ENCODE assay signal across 8 cellular contexts in the genomic region with DNA sequence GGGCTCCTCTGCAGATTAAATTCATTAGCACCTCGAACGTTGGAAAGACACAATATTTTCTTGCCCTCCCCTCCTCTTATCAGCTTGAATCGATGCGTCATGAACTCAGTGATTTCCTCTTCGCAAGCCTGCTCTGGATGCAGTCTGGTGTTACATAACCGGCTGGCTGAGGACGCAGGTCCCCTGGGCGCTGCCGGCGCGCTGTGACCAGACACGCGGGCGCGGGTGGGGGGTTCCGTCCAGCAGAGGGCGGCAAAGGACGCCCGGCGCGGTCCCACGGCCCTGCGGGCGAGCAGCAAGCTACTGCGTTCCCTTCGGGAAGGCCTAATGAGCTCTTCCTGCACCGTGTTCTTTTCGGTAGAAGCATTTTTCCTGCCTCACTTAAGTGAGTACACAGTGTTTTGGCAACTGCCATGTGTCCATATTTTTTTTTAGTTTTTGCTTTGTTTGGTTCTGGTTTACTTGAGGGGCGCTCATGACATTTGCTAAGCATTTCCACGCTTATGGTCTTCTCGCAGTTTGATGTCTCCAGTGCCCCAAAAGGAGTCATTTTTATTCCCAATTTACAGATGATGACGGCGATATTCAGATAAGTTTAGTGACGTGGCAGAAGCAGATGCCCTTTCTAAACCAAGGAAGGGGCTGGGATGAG.
DNase-seq lines count a peak whose midpoint lies in the region; ATAC-seq, FAIRE-seq and TF ChIP-seq lines count a peak whose summit lies in the region.

No MANE protein-coding gene starts in this region.

- H3K4me3 ChIP-seq in fibroblast of mammary gland (ENCODE audit: control insufficient read depth, low read depth, low read length), result peak overlapping the region; percentile 21

- no peaks in the 10 kb centered on the region for H3K9me3 Mint-ChIP-seq in activated T-helper 1 cell treated with anti-CD3 and anti-CD28 coated beads, Interleukin-12 subunit alpha, Interleukin-12 subunit beta, Interleukin-2, Interleukin-4 antibody, amounts not matched to agents 30 ng/mL and 10 ng/mL and 1 ng/mL, durations not matched to agents 14 hours and 24 hours and 36 hours
- H3K9me3 Mint-ChIP-seq in nephron, result no peaks in the 10 kb centered on the region

- H3K36me3 Mint-ChIP-seq in activated T-helper 1 cell treated with anti-CD3 and anti-CD28 coated beads, Interleukin-12 subunit alpha, Interleukin-12 subunit beta, Interleukin-2, Interleukin-4 antibody, amounts not matched to agents 30 ng/mL and 10 ng/mL and 1 ng/mL, durations not matched to agents 14 hours and 24 hours and 36 hours (ENCODE audit: low read depth), result no peaks in the 10 kb centered on the region
- no peaks in the 10 kb centered on the region for H3K36me3 Mint-ChIP-seq in nephron (ENCODE audit: low read depth)

- FAIRE-seq in RCC 7860 (lab: Jason Lieb, UNC), result no peak

- peak; percentile 94 for ATAC-seq in GM21737 (IDR thresholded peaks at IDR 0.05; ENCODE audit: unreplicated experiment)

- no peak overlapping the region for H3K4me3 Mint-ChIP-seq in activated T-helper 1 cell treated with anti-CD3 and anti-CD28 coated beads, Interleukin-12 subunit alpha, Interleukin-12 subunit beta, Interleukin-2, Interleukin-4 antibody, amounts not matched to agents 30 ng/mL and 10 ng/mL and 1 ng/mL, durations not matched to agents 14 hours and 24 hours and 36 hours
- peak overlapping the region; percentile 45 to 78 (median 53) for H3K4me3 Mint-ChIP-seq in nephron

- peaks cover 17% of the 10 kb centered on the region for H3K27me3 Mint-ChIP-seq in activated T-helper 1 cell treated with anti-CD3 and anti-CD28 coated beads, Interleukin-12 subunit alpha, Interleukin-12 subunit beta, Interleukin-2, Interleukin-4 antibody, amounts not matched to agents 30 ng/mL and 10 ng/mL and 1 ng/mL, durations not matched to agents 14 hours and 24 hours and 36 hours (ENCODE audit: insufficient read depth)
- H3K27me3 Mint-ChIP-seq in nephron (ENCODE audit: low read depth), result no peaks in the 10 kb centered on the region

- H3K27ac Mint-ChIP-seq in activated T-helper 1 cell treated with anti-CD3 and anti-CD28 coated beads, Interleukin-12 subunit alpha, Interleukin-12 subunit beta, Interleukin-2, Interleukin-4 antibody, amounts not matched to agents 30 ng/mL and 10 ng/mL and 1 ng/mL, durations not matched to agents 14 hours and 24 hours and 36 hours, result no peak overlapping the region
- peak overlapping the region in 2 of 3 experiments; percentile 49 to 72 for H3K27ac Mint-ChIP-seq in nephron

- peaks cover 8% of the 10 kb centered on the region for H3K4me1 Mint-ChIP-seq in activated T-helper 1 cell treated with anti-CD3 and anti-CD28 coated beads, Interleukin-12 subunit alpha, Interleukin-12 subunit beta, Interleukin-2, Interleukin-4 antibody, amounts not matched to agents 30 ng/mL and 10 ng/mL and 1 ng/mL, durations not matched to agents 14 hours and 24 hours and 36 hours (ENCODE audit: low read depth)
- peaks cover 64% of the 10 kb centered on the region for H3K4me1 Mint-ChIP-seq in nephron

- TF ChIP-seq CTCF in fibroblast of mammary gland (conservative IDR thresholded peaks at IDR 0.05; ENCODE audit: control insufficient read depth, insufficient read depth, low read depth, low read length), result peak; percentile 65
- peak; percentile 95 to 99 (median 98) for TF ChIP-seq CTCF in nephron (IDR thresholded peaks at IDR 0.05; ENCODE audit: unreplicated experiment in 3 of 3)

- DNase-seq in DMS53 treated with DMSO at 0.1 percent for 48 hours (lab: John Stamatoyannopoulos, UW; ENCODE audit: unreplicated experiment) (peak; percentile 35), KG1 (lab: John Stamatoyannopoulos, UW) (peak; percentile 11), RCC 7860 (ENCODE audit: low spot score) (peak; percentile 68), fibroblast of mammary gland (ENCODE audit: low read depth) (peak; percentile 82)
- DNase-seq in activated T-helper 1 cell treated with anti-CD3 and anti-CD28 coated beads, Interleukin-12 subunit alpha, Interleukin-12 subunit beta, Interleukin-2, Interleukin-4 antibody, amounts not matched to agents 30 ng/mL and 10 ng/mL and 1 ng/mL, durations not matched to agents 14 hours and 24 hours and 36 hours (ENCODE audit: low spot score), result peak; percentile 67
- peak; percentile 65 for DNase-seq in stimulated activated naive CD4-positive, alpha-beta T cell treated with Interleukin-2 at 50 U/mL for 16 hours (lab: John Stamatoyannopoulos, UW)

- intact Hi-C loops in activated T-helper 1 cell treated with anti-CD3 and anti-CD28 coated beads, Interleukin-12 subunit alpha, Interleukin-12 subunit beta, Interleukin-2, Interleukin-4 antibody, amounts not matched to agents 30 ng/mL and 10 ng/mL and 1 ng/mL, durations not matched to agents 14 hours and 24 hours and 36 hours (cut with micrococcal nuclease), result loop anchor here (1.0 to 5.0 kb wide), 3 partner anchors 234 to 322 kb away; a partner anchor contains a TSS

Comparison
In these comparisons a context has a peak if more than half of its experiments do, and no peak if none do; other contexts are left out.
1. Peak in every context shown above with its lines: DNase-seq, ATAC-seq and H3K4me3 ChIP-seq.
2. DNase-seq: peak in every context shown above with its lines; median percentile 82 in fibroblast of mammary gland; 68 in RCC 7860; 67 in activated T-helper 1 cell treated with anti-CD3 and anti-CD28 coated beads, Interleukin-12 subunit alpha, Interleukin-12 subunit beta, Interleukin-2, Interleukin-4 antibody, amounts not matched to agents 30 ng/mL and 10 ng/mL and 1 ng/mL, durations not matched to agents 14 hours and 24 hours and 36 hours; 65 in stimulated activated naive CD4-positive, alpha-beta T cell treated with Interleukin-2 at 50 U/mL for 16 hours; 35 in DMS53 treated with DMSO at 0.1 percent for 48 hours; 11 in KG1.